1 cellular context compared by ENCODE assay signal in genomic region chr5:55916986-55917385, GRCh38.
TF ChIP-seq lines count a peak whose summit lies in the region.

No MANE protein-coding gene starts in this region.

TF ChIP-seq in GM23338, 12 proteins besides CTCF, POLR2A, EP300 and RAD21 (continued from another document):
- no peak for TF ChIP-seq ZNF462 (CRISPR knock-in tag; IDR thresholded peaks at IDR 0.05)
